Comparison of ENCODE assay signal across 8 cellular contexts in the genomic region with DNA sequence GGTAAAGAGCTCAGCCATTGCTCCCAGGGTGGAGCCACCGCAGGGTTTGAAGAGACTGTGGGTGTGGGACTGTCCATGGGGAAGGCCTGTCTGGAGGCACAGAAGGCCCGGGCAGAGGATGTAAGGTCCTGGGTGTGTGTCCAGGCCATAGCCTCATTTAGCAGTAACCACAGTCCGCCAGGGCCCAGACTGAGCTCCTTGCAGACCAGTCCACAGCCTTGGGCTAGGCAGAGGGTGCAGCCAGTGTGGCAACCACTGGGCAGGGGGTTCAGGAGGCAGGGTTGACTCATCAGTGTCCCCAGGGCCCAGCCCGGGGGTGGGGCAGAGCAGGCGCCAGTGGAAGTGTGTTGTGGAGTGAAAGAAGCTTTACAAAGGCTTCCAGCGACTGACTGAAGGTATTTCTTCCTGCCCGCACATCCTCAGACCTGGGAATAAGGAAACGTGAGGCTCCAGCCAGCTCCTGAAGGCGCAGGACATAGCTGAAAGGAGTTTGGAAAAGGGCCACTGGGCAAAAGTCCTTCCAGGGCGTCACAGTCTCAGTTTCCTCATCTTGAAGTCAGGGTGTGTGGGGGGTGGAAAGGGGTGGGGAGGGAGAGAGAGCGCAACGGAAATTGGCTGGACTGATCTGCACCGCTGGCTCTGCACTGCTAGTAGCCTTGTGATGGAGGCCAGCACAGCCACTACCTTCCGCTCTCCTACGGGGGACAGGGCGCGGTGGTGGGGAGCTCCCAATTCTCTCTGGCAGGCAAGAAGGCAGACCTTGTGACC. TPM values are rescaled to one million over a fixed set of nuclear protein-coding genes. Genes with fewer than 3 reads are reported as not detected.
DNase-seq lines count a peak whose midpoint lies in the region; ATAC-seq and TF ChIP-seq lines count a peak whose summit lies in the region.

No MANE protein-coding gene starts in this region.

- H3K9me3 ChIP-seq in CD4-positive, alpha-beta memory T cell (ENCODE audit: control insufficient read depth in 1 of 2, low read length in 2 of 2) = no peaks in the 10 kb centered on the region
- no peaks in the 10 kb centered on the region for H3K9me3 ChIP-seq in right lobe of liver

- peak; percentile 21 for ATAC-seq in GM21737 (IDR thresholded peaks at IDR 0.05; ENCODE audit: unreplicated experiment)
- ATAC-seq in right lobe of liver = peak in 3 of 4 donors; percentile 14 to 37 (median 26)
- no peak for ATAC-seq in GM21526 (IDR thresholded peaks at IDR 0.05; ENCODE audit: low FRiP score, unreplicated experiment)
- no peak for ATAC-seq in GM19395 (IDR thresholded peaks at IDR 0.05; ENCODE audit: unreplicated experiment)

- TF ChIP-seq POLR2A in right lobe of liver (IDR thresholded peaks at IDR 0.05) = no peak

- H3K27ac Mint-ChIP-seq in CD4-positive, alpha-beta memory T cell = peak overlapping the region; percentile 89 to 100 (median 96)

- H3K9me3 Mint-ChIP-seq in CD4-positive, alpha-beta memory T cell = peaks cover 0 to 13% (median 0%) of the 10 kb centered on the region in 8 donors

- H3K27me3 Mint-ChIP-seq in CD4-positive, alpha-beta memory T cell = peaks cover 0 to 9% of the 10 kb centered on the region in 2 donors

- no peaks in the 10 kb centered on the region for H3K27me3 ChIP-seq in CD4-positive, alpha-beta memory T cell (ENCODE audit: insufficient read depth, low read length)
- no peaks in the 10 kb centered on the region for H3K27me3 ChIP-seq in right lobe of liver

- H3K27ac ChIP-seq in CD4-positive, alpha-beta memory T cell (ENCODE audit: low read depth, low read length) = peak overlapping the region; percentile 50
- H3K27ac ChIP-seq in cingulate gyrus (ENCODE audit: low read depth, low read length) (peak overlapping the region; percentile 74), right lobe of liver (peak overlapping the region; percentile 50 to 78 (median 59)), temporal lobe (ENCODE audit: low read depth, low read length) (peak overlapping the region; percentile 87)

- peak overlapping the region; percentile 87 to 92 for H3K4me3 ChIP-seq in CD4-positive, alpha-beta memory T cell (ENCODE audit: low read length in 2 of 2)
- H3K4me3 ChIP-seq in right lobe of liver = peak overlapping the region; percentile 58 to 64 (median 63)

- no peak for DNase-seq in CD4-positive, alpha-beta memory T cell
- DNase-seq in RPMI7951 (ENCODE audit: low read depth) (peak; percentile 93), right lobe of liver (peak in 2 of 3 donors; percentile 52 to 55)

- no peaks in the 10 kb centered on the region for H3K36me3 ChIP-seq in CD4-positive, alpha-beta memory T cell (ENCODE audit: insufficient read depth, low read length)
- H3K36me3 ChIP-seq in right lobe of liver = no peaks in the 10 kb centered on the region

- TF ChIP-seq CTCF in right lobe of liver (IDR thresholded peaks at IDR 0.05) = no peak

- intact Hi-C loops in CD4-positive, alpha-beta memory T cell (cut with micrococcal nuclease) = loop anchor here (2.0 kb wide), 2 partner anchors 147 to 419 kb away; a partner anchor contains a TSS
- intact Hi-C loops in right lobe of liver (cut with DNase I) = no loop called here

- H3K4me3 Mint-ChIP-seq in CD4-positive, alpha-beta memory T cell = peak overlapping the region; percentile 92 to 98 (median 96)

- H3K36me3 Mint-ChIP-seq in CD4-positive, alpha-beta memory T cell = peaks cover 0 to 14% of the 10 kb centered on the region in 2 donors

- POLR2A ChIA-PET in CD4-positive, alpha-beta memory T cell (lab: Charles Lee; ENCODE audit: partially characterized antibody) = interaction anchor here (0.8 to 4.8 kb wide), 4 partner anchors 12 to 148 kb away, joined by 3 to 48 read pairs (median 8); no protein-coding TSS in a partner anchor

- 70% methylated on average over 4 of the region's 17 CpGs for WGBS in right lobe of liver (ENCODE audit: insufficient coverage, low coverage, low lambda C conversion rate, missing lambda C conversion rate)

- H3K4me1 ChIP-seq in CD4-positive, alpha-beta memory T cell (ENCODE audit: insufficient read depth, low read length) = peaks cover 42% of the 10 kb centered on the region
- peaks cover 0 to 11% (median 0%) of the 10 kb centered on the region in 4 donors for H3K4me1 ChIP-seq in right lobe of liver

- peaks cover 27 to 61% (median 44%) of the 10 kb centered on the region in 4 donors for H3K4me1 Mint-ChIP-seq in CD4-positive, alpha-beta memory T cell

- CTCF ChIA-PET in CD4-positive, alpha-beta memory T cell (lab: Charles Lee; ENCODE audit: partially characterized antibody) = interaction anchor here (0.6 to 2.8 kb wide), 6 partner anchors 11 to 341 kb away, joined by 3 to 45 read pairs (median 4); no protein-coding TSS in a partner anchor

RNA-seq across cellular contexts. Expression of a gene that starts 27.8 kb away (rescaled TPM):
- under 1 TPM in 1 of 2 experiments, not detected in 1; 0.93 TPM for total RNA-seq in CD4-positive, alpha-beta memory T cell
- polyA plus RNA-seq in CD4-positive, alpha-beta memory T cell = under 1 TPM in 1 of 2 donors, not detected in 1; 0.16 TPM
- 17.4 and 28.7 TPM in 2 replicates for total RNA-seq in RPMI7951 (2014; rRNA removed; shearing (Covaris generic))
- total RNA-seq in right lobe of liver (10 to 100 TPM in 2 of 6 experiments, 1 to 10 TPM in 4; 2.8 to 13.1 (median 5.5) TPM), temporal lobe (6.4 TPM)

Comparison
In these comparisons a context has a peak if more than half of its experiments do, and no peak if none do; other contexts are left out.
1. DNase-seq: peak in RPMI7951 (single experiment) and right lobe of liver (2 of 3); none in CD4-positive, alpha-beta memory T cell (0 of 5).
2. ATAC-seq: peak in GM21737 (single experiment) and right lobe of liver (3 of 4); none in GM21526 (single experiment) and GM19395 (single experiment).
3. Peak in every context shown above with its lines, with median percentiles within 50 percentile points of each other: H3K27ac ChIP-seq.